Comparison of ENCODE assay signal across 31 cellular contexts in genomic region chr6:20947977-20948376, GRCh38.
"Had no signal": no experiment of that assay in that cellular context is flagged by ENCODE, and none has a peak within 500 bp of the region (broad histone marks: within the 10 kb centered on the region; RNA-seq: fewer than 3 reads in every experiment).

No MANE protein-coding gene starts in this region.

- H2AFZ ChIP-seq: neural progenitor cell, parathyroid adenoma had no signal

- H3K4me1 Mint-ChIP-seq: stimulated activated memory B cell treated with anti-CD40 and anti-IgM and Interleukin-4, amounts not matched to agents 10 μg/mL and 1 μg/mL and 100 μg/mL, for 72 hours; stimulated activated naive CD8-positive, alpha-beta T cell treated with anti-CD3 and anti-CD28 coated beads, Interleukin-15, amount 100 ng/mL, for 72 hours had no signal

- H3K27ac ChIP-seq: neural progenitor cell, ovary, parathyroid adenoma, psoas muscle, skin epidermis, spleen, suprapubic skin, testis, tibial artery, transverse colon, upper lobe of right lung, uterus had no signal

- DNase-seq: natural killer cell; occipital lobe; ovary; posterior cingulate gyrus; psoas muscle; right cardiac atrium; spleen; stimulated activated CD4-positive, alpha-beta T cell treated with anti-CD3 and anti-CD28 coated beads, Interleukin-12 subunit alpha, Interleukin-12 subunit beta, amount 100 ng/mL, for 4 hours; stimulated activated CD4-positive, alpha-beta T cell treated with anti-CD3 and anti-CD28 coated beads, Interleukin-1b, Interleukin-23, amount 100 ng/mL, for 48 hours; stimulated activated CD4-positive, alpha-beta T cell treated with anti-CD3 and anti-CD28 coated beads, Interleukin-4, amount 100 ng/mL, for 1 hour; stimulated activated CD4-positive, alpha-beta T cell treated with anti-CD3 and anti-CD28 coated beads, Interleukin-4, amount 100 ng/mL, for 4 hours; stimulated activated CD8-positive, alpha-beta memory T cell treated with anti-CD3 and anti-CD28 coated beads, Interleukin-4, amount 100 ng/mL, for 48 hours; stimulated activated naive CD4-positive, alpha-beta T cell; stimulated activated naive CD8-positive, alpha-beta T cell treated with anti-CD3 and anti-CD28 coated beads, Interleukin-15, amount 100 ng/mL, for 72 hours; stimulated activated naive CD8-positive, alpha-beta T cell treated with anti-CD3 and anti-CD28 coated beads, Interleukin-15, Interleukin-2, amounts not matched to agents 100 U/mL and 50 U/mL, for 24 hours; substantia nigra; testis; tibial artery; transverse colon; upper lobe of right lung; uterus had no signal

- H3K27me3 Mint-ChIP-seq: progenitor cell of endocrine pancreas; stimulated activated memory B cell treated with anti-CD40 and anti-IgM and Interleukin-4, amounts not matched to agents 10 μg/mL and 1 μg/mL and 100 μg/mL, for 72 hours; stimulated activated naive CD8-positive, alpha-beta T cell treated with anti-CD3 and anti-CD28 coated beads, Interleukin-15, amount 100 ng/mL, for 72 hours; type B pancreatic cell had no signal

- H3K79me2 ChIP-seq: parathyroid adenoma had no signal

- H3K9me3 ChIP-seq: ovary, psoas muscle, suprapubic skin, testis, tibial artery, transverse colon, upper lobe of right lung, uterus had no signal

- H3K4me1 ChIP-seq: parathyroid adenoma, psoas muscle, spleen, suprapubic skin, testis, transverse colon, upper lobe of right lung, uterus had no signal

- H3K9ac ChIP-seq: neural progenitor cell, parathyroid adenoma had no signal

- H3K4me3 ChIP-seq: neural progenitor cell, ovary, psoas muscle, skin epidermis, smooth muscle cell, spleen, suprapubic skin, testis, tibial artery, transverse colon, upper lobe of right lung, uterus had no signal

- H3K4me3 Mint-ChIP-seq: natural killer cell; nephron; neural progenitor cell; stimulated activated memory B cell treated with anti-CD40 and anti-IgM and Interleukin-4, amounts not matched to agents 10 μg/mL and 1 μg/mL and 100 μg/mL, for 72 hours; stimulated activated naive CD8-positive, alpha-beta T cell treated with anti-CD3 and anti-CD28 coated beads, Interleukin-15, amount 100 ng/mL, for 72 hours; type B pancreatic cell had no signal

- H3K27me3 ChIP-seq: neural progenitor cell, ovary, spleen, suprapubic skin, testis, tibial artery, transverse colon, upper lobe of right lung, uterus had no signal

- ATAC-seq: natural killer cell; psoas muscle; right cardiac atrium; sciatic nerve; stimulated activated memory B cell treated with anti-CD40 and anti-IgM and Interleukin-4, amounts not matched to agents 10 μg/mL and 1 μg/mL and 100 μg/mL, for 72 hours; stimulated activated naive CD8-positive, alpha-beta T cell treated with anti-CD3 and anti-CD28 coated beads, Interleukin-15, amount 100 ng/mL, for 72 hours; stimulated activated naive CD8-positive, alpha-beta T cell treated with anti-CD3 and anti-CD28 coated beads, Interleukin-15, Interleukin-2, amounts not matched to agents 100 U/mL and 50 U/mL, for 24 hours; upper lobe of right lung had no signal

- H3K36me3 ChIP-seq: neural progenitor cell, ovary, spleen, suprapubic skin, tibial artery, transverse colon, upper lobe of right lung, uterus had no signal

- H3K4me2 ChIP-seq: neural progenitor cell, smooth muscle cell had no signal

- H3K27ac Mint-ChIP-seq: natural killer cell; nephron; progenitor cell of endocrine pancreas; stimulated activated memory B cell treated with anti-CD40 and anti-IgM and Interleukin-4, amounts not matched to agents 10 μg/mL and 1 μg/mL and 100 μg/mL, for 72 hours; stimulated activated naive CD8-positive, alpha-beta T cell treated with anti-CD3 and anti-CD28 coated beads, Interleukin-15, amount 100 ng/mL, for 72 hours; type B pancreatic cell had no signal
